ENCODE assay signal across 8 cellular contexts in the genomic region with DNA sequence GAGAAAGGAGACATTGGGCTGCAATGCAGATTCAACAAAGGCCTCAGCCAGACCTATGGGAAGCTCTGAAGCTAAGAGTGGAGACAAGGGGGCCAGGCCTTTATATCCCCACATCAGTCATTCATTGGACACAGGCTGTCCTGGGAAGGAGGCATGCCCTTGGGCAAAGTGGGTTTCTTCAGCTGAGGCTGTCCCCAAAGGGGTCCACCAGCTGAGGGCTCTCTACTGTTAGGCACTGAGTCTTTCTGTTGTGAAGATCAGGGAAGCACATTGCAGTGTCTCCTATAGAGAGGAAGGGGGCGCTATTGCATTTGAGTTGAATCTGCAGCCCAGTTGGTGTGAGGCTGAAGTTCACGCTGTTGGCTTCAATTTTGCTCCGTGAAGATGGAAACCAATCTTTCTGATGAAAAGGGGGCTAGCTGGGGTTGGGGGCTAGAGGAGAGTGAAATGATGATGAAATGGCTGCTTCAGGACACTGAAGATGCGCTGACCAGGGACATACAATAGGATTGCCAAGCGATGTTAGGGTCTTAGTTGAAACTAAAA. TPM values are rescaled to one million over a fixed set of nuclear protein-coding genes. Genes with fewer than 3 reads are reported as not detected.
DNase-seq lines count a peak whose midpoint lies in the region; ATAC-seq and TF ChIP-seq lines count a peak whose summit lies in the region.

No MANE protein-coding gene starts in this region.

- H3K4me1 ChIP-seq in transverse colon, result peaks cover 0 to 3% (median 0%) of the 10 kb centered on the region in 4 donors

- H3K27ac ChIP-seq in transverse colon, result no peak overlapping the region

- no peaks in the 10 kb centered on the region for H3K9me3 ChIP-seq in transverse colon

- no peaks in the 10 kb centered on the region for H3K27me3 ChIP-seq in transverse colon

- no peaks in the 10 kb centered on the region for H3K36me3 Mint-ChIP-seq in activated B cell treated with CpG ODN at 0.5 μM for 24 hours (ENCODE audit: low read depth)
- no peaks in the 10 kb centered on the region for H3K36me3 Mint-ChIP-seq in memory B cell

- H3K4me1 Mint-ChIP-seq in activated B cell treated with CpG ODN at 0.5 μM for 24 hours (peaks cover 4% of the 10 kb centered on the region), memory B cell (peaks cover 2% of the 10 kb centered on the region)

- no peak overlapping the region for H3K4me3 Mint-ChIP-seq in activated B cell treated with CpG ODN at 0.5 μM for 24 hours
- no peak overlapping the region for H3K4me3 Mint-ChIP-seq in memory B cell

- ATAC-seq in GM18505 (IDR thresholded peaks at IDR 0.05; ENCODE audit: unreplicated experiment) (peak; percentile 80), HG03064 (IDR thresholded peaks at IDR 0.05; ENCODE audit: low read depth, unreplicated experiment) (peak; percentile 72), activated B cell treated with CpG ODN at 0.5 μM for 24 hours (ENCODE audit: low read depth) (peak; percentile 96), memory B cell (ENCODE audit: low read depth) (peak; percentile 90)

- DNase-seq in AG09319 (ENCODE audit: extremely low read depth, low read depth) (peak; percentile 41), NCI-H2227 treated with DMSO at 0.1 percent for 48 hours (lab: John Stamatoyannopoulos, UW) (peak; percentile 90), activated B cell treated with CpG ODN at 0.5 μM for 24 hours (peak; percentile 18), ecto neural progenitor cell (ENCODE audit: low spot score) (peak; percentile 49), memory B cell (ENCODE audit: low spot score in 2 of 2) (peak; percentile 47 to 50), transverse colon (peak; percentile 23)

- H3K4me3 ChIP-seq in transverse colon, result no peak overlapping the region

- H3K27ac Mint-ChIP-seq in activated B cell treated with CpG ODN at 0.5 μM for 24 hours, result peak overlapping the region; percentile 26
- H3K27ac Mint-ChIP-seq in memory B cell, result no peak overlapping the region

- TF ChIP-seq CTCF in AG09319 (IDR thresholded peaks at IDR 0.05; ENCODE audit: low read depth, low read length) (peak; percentile 77), activated B cell treated with CpG ODN at 0.5 μM for 24 hours (IDR thresholded peaks at IDR 0.05) (no peak), transverse colon (IDR thresholded peaks at IDR 0.05) (peak; percentile 59 to 83 (median 73))

- intact Hi-C loops in activated B cell treated with CpG ODN at 0.5 μM for 24 hours (cut with micrococcal nuclease) (loop anchor here (1.0 kb wide), 6 partner anchors 58 to 365 kb away; a partner anchor contains a TSS), transverse colon (cut with DNase I; ENCODE audit: low total_unique reads) (no loop called here)

- H3K36me3 ChIP-seq in transverse colon, result no peaks in the 10 kb centered on the region

- no peak for TF ChIP-seq POLR2A in GM18505 (IDR thresholded peaks at IDR 0.05; ENCODE audit: borderline replicate concordance, extremely low read depth, insufficient read depth, insufficient read length)
- no peak for TF ChIP-seq POLR2A in transverse colon (IDR thresholded peaks at IDR 0.05)

- POLR2A ChIA-PET in activated B cell treated with CpG ODN at 0.5 μM for 24 hours (lab: Charles Lee), result interaction anchor here (0.6 to 2.1 kb wide), 5 partner anchors 59 to 279 kb away, joined by 3 to 6 read pairs (median 3); a partner anchor contains a TSS

- 35 to 39% methylated on average over 4 to 5 of the region's 5 CpGs for WGBS in transverse colon (ENCODE audit: low coverage in 1 of 2), 2 donors

- H3K27me3 Mint-ChIP-seq in activated B cell treated with CpG ODN at 0.5 μM for 24 hours, result no peaks in the 10 kb centered on the region
- H3K27me3 Mint-ChIP-seq in memory B cell, result no peaks in the 10 kb centered on the region

- CTCF ChIA-PET in activated B cell treated with CpG ODN at 0.5 μM for 24 hours (lab: Charles Lee), result interaction anchor here (0.7 to 2.5 kb wide), 18 partner anchors 13 to 275 kb away, joined by 3 to 27 read pairs (median 4); a partner anchor contains a TSS

- H3K9me3 Mint-ChIP-seq in activated B cell treated with CpG ODN at 0.5 μM for 24 hours (no peaks in the 10 kb centered on the region), memory B cell (no peaks in the 10 kb centered on the region)

- no peak for TF ChIP-seq EP300 in transverse colon (IDR thresholded peaks at IDR 0.05; ENCODE audit: low read depth)

- in situ Hi-C loops in transverse colon (cut with MboI; ENCODE audit: low pct_ligation_motif_present in 1 of 4, low pct_unique_long_range_greater_than_20kb in 1 of 4, low sequenced_read_pairs in 3 of 4), result loop anchor here in 2 of 4 donors (10.0 to 25.0 kb wide), 2 partner anchors 219 to 221 kb away; no protein-coding TSS in a partner anchor

RNA-seq across cellular contexts. Expression of a gene that starts 48.0 kb away (rescaled TPM):
- 300 and 321 TPM in 2 replicates for total RNA-seq in activated B cell treated with CpG ODN at 0.5 μM for 24 hours
- 1,000 to 10,000 TPM in 1 of 4 donors, 100 to 1,000 TPM in 3; 319 to 1,302 (median 724) TPM for total RNA-seq in transverse colon

RNA-seq across cellular contexts. Expression of a gene that starts 49.0 kb away (rescaled TPM):
- total RNA-seq in activated B cell treated with CpG ODN at 0.5 μM for 24 hours (27.5 and 32.0 TPM in 2 replicates), transverse colon (10 to 100 TPM; 26.9 to 59.5 (median 32.4) TPM)

RNA-seq across cellular contexts. Expression of a gene that starts 58.1 kb away (rescaled TPM):
- total RNA-seq in activated B cell treated with CpG ODN at 0.5 μM for 24 hours, result 65.9 and 73.5 TPM in 2 replicates
- 10 to 100 TPM; 26.1 to 87.9 (median 72.5) TPM for total RNA-seq in transverse colon

Comparison
In these comparisons a context has a peak if more than half of its experiments do, and no peak if none do; other contexts are left out.
1. DNase-seq: peak in every context shown above with its lines; median percentile 90 in NCI-H2227 treated with DMSO at 0.1 percent for 48 hours; 49 in ecto neural progenitor cell; 48 in memory B cell; 41 in AG09319; 23 in transverse colon; 18 in activated B cell treated with CpG ODN at 0.5 μM for 24 hours.